In genomic region chr11:17351510-17352176, GRCh38 we compare ENCODE assay signal across 8 cellular contexts. TPM values are rescaled to one million over a fixed set of nuclear protein-coding genes. Genes with fewer than 3 reads are reported as not detected.
A peak's percentile ranks its signal among the peaks of the same experiment; 100 is the strongest.
DNase-seq lines count a peak whose midpoint lies in the region; ATAC-seq and TF ChIP-seq lines count a peak whose summit lies in the region.

A gene with protein sequence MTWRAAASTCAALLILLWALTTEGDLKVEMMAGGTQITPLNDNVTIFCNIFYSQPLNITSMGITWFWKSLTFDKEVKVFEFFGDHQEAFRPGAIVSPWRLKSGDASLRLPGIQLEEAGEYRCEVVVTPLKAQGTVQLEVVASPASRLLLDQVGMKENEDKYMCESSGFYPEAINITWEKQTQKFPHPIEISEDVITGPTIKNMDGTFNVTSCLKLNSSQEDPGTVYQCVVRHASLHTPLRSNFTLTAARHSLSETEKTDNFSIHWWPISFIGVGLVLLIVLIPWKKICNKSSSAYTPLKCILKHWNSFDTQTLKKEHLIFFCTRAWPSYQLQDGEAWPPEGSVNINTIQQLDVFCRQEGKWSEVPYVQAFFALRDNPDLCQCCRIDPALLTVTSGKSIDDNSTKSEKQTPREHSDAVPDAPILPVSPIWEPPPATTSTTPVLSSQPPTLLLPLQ (plus strand): TSS chr11:17351800. CDS start chr11:17351970, 170 bp downstream.

- no peak for TF ChIP-seq EP300 in esophagus muscularis mucosa (IDR thresholded peaks at IDR 0.05)

- BruUV-seq in PC-9 (replicated peaks; lab: Mats Ljungman, UMichigan) = no TSS peak

- no peaks in the 10 kb centered on the region for H3K79me2 ChIP-seq in PC-9 (ENCODE audit: low read depth)

- peak within 1 kb of the TSS; percentile 94 for H3K4me3 Mint-ChIP-seq in activated T-cell treated with anti-CD3 and anti-CD28 coated beads, Interleukin-2, amount 50 U/mL, for 72 hours

- POLR2A ChIA-PET in HEK293T (lab: Yijun Ruan, JAX) = no interaction called here
- POLR2A ChIA-PET in PC-9 (lab: Charles Lee; ENCODE audit: unreplicated experiment) = interaction anchor here (0.6 to 0.7 kb wide), 3 partner anchors 88 to 639 kb away, joined by 4 to 15 read pairs (median 7); no protein-coding TSS in a partner anchor

- no peaks in the 10 kb centered on the region for H3K9me3 ChIP-seq in PC-9 (ENCODE audit: insufficient read depth, low read depth)
- H3K9me3 ChIP-seq in esophagus muscularis mucosa = no peaks in the 10 kb centered on the region
- no peaks in the 10 kb centered on the region for H3K9me3 ChIP-seq in muscle layer of colon (ENCODE audit: low read length)

- H3K27me3 ChIP-seq in PC-9 (ENCODE audit: insufficient read depth, low read depth) (no peaks in the 10 kb centered on the region), esophagus muscularis mucosa (no peaks in the 10 kb centered on the region), muscle layer of colon (ENCODE audit: control insufficient read depth in 1 of 2, insufficient read depth in 2 of 2, low read length in 2 of 2) (no peaks in the 10 kb centered on the region)

- H3K4me1 ChIP-seq in PC-9 (replicated peaks; ENCODE audit: insufficient read depth) (0 out of 2 replicates have a peak, but pooled peaks cover 4% of the 10 kb centered on the region), esophagus muscularis mucosa (peaks cover 13 to 34% (median 23%) of the 10 kb centered on the region in 4 donors), muscle layer of colon (ENCODE audit: insufficient read depth, low read length) (peaks cover 13% of the 10 kb centered on the region)

- H3K36me3 Mint-ChIP-seq in activated T-cell treated with anti-CD3 and anti-CD28 coated beads, Interleukin-2, amount 50 U/mL, for 72 hours (ENCODE audit: insufficient read depth in 2 of 2) = peaks cover 4% of the 10 kb centered on the region in 2 donors

- H3K4me3 ChIP-seq in PC-9 (peak within 1 kb of the TSS; percentile 72), esophagus muscularis mucosa (peak within 1 kb of the TSS; percentile 58 to 85 (median 72)), muscle layer of colon (ENCODE audit: low read depth in 1 of 2, low read length in 2 of 2) (peak within 1 kb of the TSS; percentile 57 to 78)

- H3K9ac ChIP-seq in muscle layer of colon (ENCODE audit: low read length) = peak within 1 kb of the TSS; percentile 19

- ATAC-seq in activated T-cell treated with anti-CD3 and anti-CD28 coated beads, Interleukin-2, amount 50 U/mL, for 72 hours (replicated peaks in 1 of 2) = peak; percentile 54 to 55
- ATAC-seq in HG03095 (IDR thresholded peaks at IDR 0.05; ENCODE audit: unreplicated experiment) = no peak

- H3K27me3 Mint-ChIP-seq in activated T-cell treated with anti-CD3 and anti-CD28 coated beads, Interleukin-2, amount 50 U/mL, for 72 hours (ENCODE audit: low read depth) = peaks cover 21% of the 10 kb centered on the region

- DNase-seq in AG08395 (ENCODE audit: low spot score) (peak; percentile 62), HEK293T (ENCODE audit: extremely low spot score) (peak; percentile 57), PC-9 (peak; percentile 24 to 46), esophagus muscularis mucosa (ENCODE audit: extremely low spot score) (peak; percentile 92)
- DNase-seq in activated T-cell treated with anti-CD3 and anti-CD28 coated beads, Interleukin-2, amount 50 U/mL, for 72 hours = peak; percentile 60 to 61
- peak; percentile 55 for DNase-seq in stimulated activated CD8-positive, alpha-beta memory T cell treated with anti-CD3 and anti-CD28 coated beads, Interleukin-4, amount 100 ng/mL, for 24 hours (ENCODE audit: low read depth)

- no peaks in the 10 kb centered on the region for H3K36me3 ChIP-seq in PC-9 (ENCODE audit: low read depth)
- H3K36me3 ChIP-seq in esophagus muscularis mucosa = no peaks in the 10 kb centered on the region
- H3K36me3 ChIP-seq in muscle layer of colon (ENCODE audit: insufficient read depth, low read length) = no peaks in the 10 kb centered on the region

- peak within 1 kb of the TSS; percentile 84 for H3K4me2 ChIP-seq in PC-9

- under 1% methylated on average over 40 of the region's 61 CpGs for WGBS in esophagus muscularis mucosa

- H2AFZ ChIP-seq in PC-9 = peak within 1 kb of the TSS; percentile 98

- intact Hi-C loops in PC-9 (cut with micrococcal nuclease; ENCODE audit: unreplicated experiment) (loop anchor here (5.0 kb wide), 1 partner anchor 119 kb away; no protein-coding TSS in a partner anchor), esophagus muscularis mucosa (cut with DNase I) (no loop called here)

- no peaks in the 10 kb centered on the region for H3K9me3 Mint-ChIP-seq in activated T-cell treated with anti-CD3 and anti-CD28 coated beads, Interleukin-2, amount 50 U/mL, for 72 hours

- peaks cover 30% of the 10 kb centered on the region for H3F3A ChIP-seq in PC-9 (ENCODE audit: insufficient read depth, low read depth)

- no peaks in the 10 kb centered on the region for H3K9me2 ChIP-seq in PC-9 (ENCODE audit: insufficient read depth)

- H3K27ac Mint-ChIP-seq in activated T-cell treated with anti-CD3 and anti-CD28 coated beads, Interleukin-2, amount 50 U/mL, for 72 hours = peak within 1 kb of the TSS; percentile 70

- CTCF ChIA-PET in HEK293T (lab: Yijun Ruan, JAX) (interaction anchor here (0.7 kb wide), 1 partner anchor 176 kb away, joined by 5 read pairs; no protein-coding TSS in a partner anchor), PC-9 (lab: Charles Lee) (interaction anchor here (0.6 to 0.7 kb wide), 2 partner anchors 50 to 87 kb away, joined by 3 to 9 read pairs; no protein-coding TSS in a partner anchor)

- peaks cover 43% of the 10 kb centered on the region for H3K4me1 Mint-ChIP-seq in activated T-cell treated with anti-CD3 and anti-CD28 coated beads, Interleukin-2, amount 50 U/mL, for 72 hours (ENCODE audit: low read depth)

- H3K27ac ChIP-seq in PC-9 (no peak within 1 kb of the TSS), esophagus muscularis mucosa (replicated peaks in 1 of 4) (peak within 1 kb of the TSS; percentile 82 to 94 (median 88)), muscle layer of colon (ENCODE audit: low read depth, low read length) (peak within 1 kb of the TSS; percentile 41)

- H4K20me1 ChIP-seq in PC-9 (ENCODE audit: insufficient read depth) = no peaks in the 10 kb centered on the region

- no peak for TF ChIP-seq POLR2A in esophagus muscularis mucosa (IDR thresholded peaks at IDR 0.05; ENCODE audit: low read depth)

- TF ChIP-seq CTCF in PC-9 (conservative IDR thresholded peaks at IDR 0.05) (peak; percentile 16; the same call in 1 of the 2 replicates), esophagus muscularis mucosa (IDR thresholded peaks at IDR 0.05) (no peak)

TF ChIP-seq in HEK293T, 16 proteins besides CTCF, POLR2A, EP300 and RAD21:
- TF ChIP-seq ZNF384 (IDR thresholded peaks at IDR 0.05) (peak; percentile 78), CTBP1 (IDR thresholded peaks at IDR 0.05; ENCODE audit: borderline replicate concordance) (no peak), SP1 (IDR thresholded peaks at IDR 0.05) (no peak), SUZ12 (IDR thresholded peaks at IDR 0.05) (no peak), TARDBP (IDR thresholded peaks at IDR 0.05) (no peak), NFRKB (IDR thresholded peaks at IDR 0.05) (no peak), L3MBTL2 (conservative IDR thresholded peaks at IDR 0.05) (peak; percentile 95), FOXA1 (IDR thresholded peaks at IDR 0.05) (no peak), PKNOX1 (IDR thresholded peaks at IDR 0.05) (no peak), ARNT (IDR thresholded peaks at IDR 0.05) (no peak), LEF1 (IDR thresholded peaks at IDR 0.05; ENCODE audit: borderline replicate concordance) (no peak), ELF4 (IDR thresholded peaks at IDR 0.05) (no peak), HDGF (IDR thresholded peaks at IDR 0.05; ENCODE audit: borderline replicate concordance) (no peak), FOXM1 (IDR thresholded peaks at IDR 0.05; ENCODE audit: borderline replicate concordance) (peak; percentile 26; the same call in 1 of the 2 replicates), BHLHE40 (IDR thresholded peaks at IDR 0.05; ENCODE audit: borderline replicate concordance) (no peak), FOXK2 (IDR thresholded peaks at IDR 0.05) (no peak)

RNA-seq across cellular contexts. Expression of the gene that starts here (rescaled TPM):
- total RNA-seq in PC-9 (2021) = 0.15 and 0.33 TPM in 2 replicates
- total RNA-seq in activated T-cell treated with anti-CD3 and anti-CD28 coated beads, Interleukin-2, amount 50 U/mL, for 72 hours = 1 to 10 TPM; 1.3 to 1.5 TPM
- 1 to 10 TPM; 1.7 to 3.6 (median 2.4) TPM for total RNA-seq in esophagus muscularis mucosa

Comparison
In these comparisons a context has a peak if more than half of its experiments do, and no peak if none do; other contexts are left out.
1. Peak in DNase-seq, H3K4me3 ChIP-seq and H3K4me2 ChIP-seq in PC-9; RNA of the gene not detected or under 1 TPM.
2. DNase-seq: peak in every context shown above with its lines; median percentile 92 in esophagus muscularis mucosa; 62 in AG08395; 60 in activated T-cell treated with anti-CD3 and anti-CD28 coated beads, Interleukin-2, amount 50 U/mL, for 72 hours; 57 in HEK293T; 55 in stimulated activated CD8-positive, alpha-beta memory T cell treated with anti-CD3 and anti-CD28 coated beads, Interleukin-4, amount 100 ng/mL, for 24 hours; 35 in PC-9.